In the genomic region with DNA sequence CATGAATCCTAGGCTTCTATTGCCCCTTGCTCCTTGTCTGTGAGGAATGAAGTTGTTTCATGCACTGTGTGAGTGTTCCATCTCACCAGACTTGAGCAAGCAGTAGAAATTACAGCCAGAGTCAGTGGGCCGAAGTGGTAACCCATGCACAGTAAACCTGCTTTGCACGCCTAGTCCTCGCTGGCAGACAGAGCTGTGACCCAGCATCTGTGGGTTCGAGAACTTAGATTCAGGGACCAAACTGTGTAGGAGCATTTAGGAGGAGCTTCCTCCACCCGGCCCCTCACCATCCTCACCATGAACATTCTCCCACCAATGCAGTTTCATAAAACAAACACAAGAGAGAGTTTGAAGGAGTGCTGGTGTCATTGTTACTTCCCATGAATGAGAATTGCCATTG, we compare ENCODE assay signal across 22 cellular contexts. TPM values are rescaled to one million over a fixed set of nuclear protein-coding genes. Genes with fewer than 3 reads are reported as not detected.
DNase-seq lines count a peak whose midpoint lies in the region; ATAC-seq, FAIRE-seq and TF ChIP-seq lines count a peak whose summit lies in the region.
"Had no signal": no experiment of that assay in that cellular context is flagged by ENCODE, and none has a peak within 500 bp of the region (broad histone marks: within the 10 kb centered on the region; RNA-seq: fewer than 3 reads in every experiment).

No MANE protein-coding gene starts in this region.

- H3K79me1 ChIP-seq in H1 (ENCODE audit: low read depth, low read length) (no peaks in the 10 kb centered on the region), neuronal stem cell (ENCODE audit: low read depth, low read length) (no peaks in the 10 kb centered on the region)

- H4K91ac ChIP-seq in H1 (replicated peaks; ENCODE audit: insufficient read length, low read length) (no peak overlapping the region), neuronal stem cell (ENCODE audit: low read depth, low read length, poor library complexity) (no peak overlapping the region)

- no peak for TF ChIP-seq RAD21 in H1 (IDR thresholded peaks at IDR 0.05 in 1 of 2, conservative IDR thresholded peaks at IDR 0.05 in 1 of 2; ENCODE audit: low read depth in 2 of 2, low read length in 2 of 2)

- no peaks in the 10 kb centered on the region for H3K36me3 ChIP-seq in H1 (ENCODE audit: control insufficient read depth in 2 of 4, insufficient read depth in 4 of 4, low read length in 3 of 4)
- H3K36me3 ChIP-seq in neuronal stem cell (replicated peaks in 1 of 2; ENCODE audit: control insufficient read depth in 2 of 2, insufficient read depth in 2 of 2, low read length in 2 of 2), result peaks cover 0 to 2% of the 10 kb centered on the region in 2 donors

- H3K4me3 Mint-ChIP-seq in glutamatergic neuron (ENCODE audit: unreplicated experiment), result no peak overlapping the region
- H3K4me3 Mint-ChIP-seq: CD4-positive, CD25-positive, alpha-beta regulatory T cell; CD8-positive, alpha-beta T cell had no signal

- H2AFZ ChIP-seq in H1 (ENCODE audit: low read length) (peak overlapping the region; percentile 74; the same call in 1 of the 2 replicates), neuronal stem cell (ENCODE audit: low read length) (no peak overlapping the region)

- no peak overlapping the region for H2BK20ac ChIP-seq in H1 (ENCODE audit: low read length)

- H3K4me1 ChIP-seq in H1 (replicated peaks in 1 of 4; ENCODE audit: control insufficient read depth in 3 of 4, insufficient read depth in 4 of 4, low read length in 3 of 4), result peaks cover 0 to 11% (median 5%) of the 10 kb centered on the region in 4 experiments; a peak in 5 of 7 replicates
- H3K4me1 ChIP-seq in neuronal stem cell (ENCODE audit: control insufficient read depth in 2 of 2, insufficient read depth in 1 of 2, low read depth in 1 of 2, low read length in 2 of 2), result peaks cover 0 to 5% of the 10 kb centered on the region in 2 donors
- H3K4me1 ChIP-seq: Caco-2 had no signal

- H3K14ac ChIP-seq in H1 (ENCODE audit: insufficient read length) (no peak overlapping the region), neuronal stem cell (ENCODE audit: low read length) (peak overlapping the region; percentile 47)

- peaks cover 0 to 5% of the 10 kb centered on the region in 2 experiments for H4K20me1 ChIP-seq in H1 (replicated peaks in 1 of 2; ENCODE audit: control insufficient read depth in 1 of 2, insufficient read depth in 2 of 2, low read length in 2 of 2)

- FAIRE-seq in H1 (lab: Jason Lieb, UNC), result no peak
- FAIRE-seq: G401.6, GM12892 had no signal

- POLR2A ChIA-PET in H1 (lab: Charles Lee; ENCODE audit: partially characterized antibody), result no interaction called here

- no peak overlapping the region for H4K5ac ChIP-seq in H1 (ENCODE audit: insufficient read length, low read depth, low read length)

- H3K4ac ChIP-seq in H1 (replicated peaks; ENCODE audit: insufficient read length, low read depth, low read length) (no peak overlapping the region), neuronal stem cell (ENCODE audit: low read length) (no peak overlapping the region)

- H3K4me2 ChIP-seq in H1 (ENCODE audit: insufficient read depth in 1 of 2, low read depth in 2 of 2, low read length in 2 of 2), result no peak overlapping the region
- H3K4me2 ChIP-seq in neuronal stem cell (ENCODE audit: insufficient read depth, low read length, poor library complexity, severe bottlenecking), result no peak overlapping the region

- no peak overlapping the region for H3K18ac ChIP-seq in H1 (ENCODE audit: extremely low read depth, low read length)
- no peak overlapping the region for H3K18ac ChIP-seq in neuronal stem cell (ENCODE audit: low read length)

- ATAC-seq in left ventricle myocardium superior, result no peak
- ATAC-seq: CD8-positive, alpha-beta T cell had no signal

- CTCF ChIA-PET in H1 (lab: Charles Lee; ENCODE audit: partially characterized antibody), result interaction anchor here (1.0 to 4.8 kb wide), 3 partner anchors 9 to 98 kb away, joined by 3 to 23 read pairs (median 3); no protein-coding TSS in a partner anchor

- H2BK12ac ChIP-seq in H1 (ENCODE audit: low read depth, low read length) (no peak overlapping the region), neuronal stem cell (ENCODE audit: low read length) (no peak overlapping the region)

- no peak overlapping the region for H2BK120ac ChIP-seq in H1 (replicated peaks; ENCODE audit: low read depth, low read length)
- no peak overlapping the region for H2BK120ac ChIP-seq in neuronal stem cell (ENCODE audit: low read depth, low read length)

- H4K8ac ChIP-seq in H1 (ENCODE audit: extremely low read depth, insufficient read depth, low read length) (no peak overlapping the region), neuronal stem cell (ENCODE audit: low read depth, low read length) (no peak overlapping the region)

- 91% methylated on average over 5 of the region's 5 CpGs; no CpG with 5 or more reads in 1 of the 2 experiments for WGBS in H1 (ENCODE audit: extremely low coverage in 1 of 2, insufficient coverage in 1 of 2, insufficient read length in 1 of 2, insufficient replicate concordance in 2 of 2, low coverage in 1 of 2, low lambda C conversion rate in 2 of 2, missing lambda C conversion rate in 1 of 2), 2 experiments
- WGBS in neuronal stem cell (ENCODE audit: extremely low coverage in 2 of 2, insufficient read length in 2 of 2, insufficient replicate concordance in 1 of 2), 2 donors, result no CpG with 5 or more reads among the region's 5 CpGs

- H3K56ac ChIP-seq in H1 (replicated peaks; ENCODE audit: insufficient read length, low read depth, low read length), result no peak overlapping the region

- DNase-seq in cardiac septum (ENCODE audit: low spot score) (peak; percentile 33), left ventricle myocardium superior (no peak), H1 (ENCODE audit: low read depth in 1 of 2, low spot score in 2 of 2) (no peak), neuronal stem cell (ENCODE audit: low spot score) (no peak), C1 segment of cervical spinal cord (lab: John Stamatoyannopoulos, UW) (no peak), glutamatergic neuron (no peak)
- DNase-seq in stimulated activated CD8-positive, alpha-beta memory T cell treated with anti-CD3 and anti-CD28 coated beads, Interleukin-4, amount 100 ng/mL, for 48 hours, result peak; percentile 1
- no peak for DNase-seq in activated naive CD4-positive, alpha-beta T cell treated with Interleukin-2 at 50 U/mL for 16 hours
- DNase-seq: Caco-2; CD4-positive, CD25-positive, alpha-beta regulatory T cell; DMS153; DND-41; GOT3; H7; HCEC 1CT had no signal

- peaks cover 6% of the 10 kb centered on the region for H3K9me3 Mint-ChIP-seq in glutamatergic neuron (ENCODE audit: unreplicated experiment)

- H2AK5ac ChIP-seq in H1 (ENCODE audit: low read depth, low read length), result no peak overlapping the region
- H2AK5ac ChIP-seq in neuronal stem cell (ENCODE audit: low read depth, low read length), result no peak overlapping the region

- H3K27ac ChIP-seq in H1 (ENCODE audit: low read depth, low read length) (no peak overlapping the region), neuronal stem cell (replicated peaks; ENCODE audit: low read length) (no peak overlapping the region)
- H3K27ac ChIP-seq: C4-2B had no signal

- H3K27me3 ChIP-seq in H1 (replicated peaks in 1 of 4; ENCODE audit: control insufficient read depth in 3 of 4, extremely low read depth in 1 of 4, insufficient read depth in 3 of 4, low read length in 3 of 4) (no peaks in the 10 kb centered on the region), neuronal stem cell (ENCODE audit: control insufficient read depth in 3 of 3, insufficient read depth in 3 of 3, low read depth in 1 of 3, low read length in 3 of 3) (no peaks in the 10 kb centered on the region)

- no peaks in the 10 kb centered on the region for H3K79me2 ChIP-seq in H1 (ENCODE audit: control insufficient read depth in 1 of 2, insufficient read depth in 2 of 2, low read length in 2 of 2)

- no peak for TF ChIP-seq POLR2A in H1 (IDR thresholded peaks at IDR 0.05; ENCODE audit: control extremely low read depth in 1 of 2, low read depth in 2 of 2, low read length in 2 of 2)

- intact Hi-C loops in cardiac septum (cut with DNase I), result no loop called here
- intact Hi-C loops in left ventricle myocardium superior (cut with micrococcal nuclease), result no loop called here

- peaks cover 16% of the 10 kb centered on the region for H3K36me3 Mint-ChIP-seq in glutamatergic neuron (ENCODE audit: unreplicated experiment)
- H3K36me3 Mint-ChIP-seq: CD8-positive, alpha-beta T cell had no signal

- H3K9ac ChIP-seq in H1 (replicated peaks in 1 of 4; ENCODE audit: extremely low read depth in 1 of 4, low read depth in 3 of 4, low read length in 3 of 4) (no peak overlapping the region), neuronal stem cell (ENCODE audit: low read depth, low read length, poor library complexity) (no peak overlapping the region)

- H3K27ac Mint-ChIP-seq in glutamatergic neuron (ENCODE audit: unreplicated experiment), result no peak overlapping the region
- H3K27ac Mint-ChIP-seq: CD4-positive, CD25-positive, alpha-beta regulatory T cell; CD8-positive, alpha-beta T cell had no signal

- H2BK5ac ChIP-seq in H1 (ENCODE audit: low read depth, low read length) (no peak overlapping the region), neuronal stem cell (ENCODE audit: low read length) (no peak overlapping the region)

- TF ChIP-seq EP300 in H1 (IDR thresholded peaks at IDR 0.05; ENCODE audit: borderline replicate concordance in 1 of 2, low read depth in 2 of 2, low read length in 2 of 2), result no peak

- H3K9me3 ChIP-seq in H1 (ENCODE audit: insufficient read depth in 2 of 2, low read depth in 1 of 2, low read length in 1 of 2) (no peaks in the 10 kb centered on the region), neuronal stem cell (replicated peaks in 1 of 2; ENCODE audit: control insufficient read depth in 2 of 2, insufficient read depth in 1 of 2, low read depth in 1 of 2, low read length in 2 of 2) (peaks cover 0 to 11% of the 10 kb centered on the region in 2 donors)
- H3K9me3 ChIP-seq: Caco-2 had no signal

- H3K23ac ChIP-seq in H1 (ENCODE audit: insufficient read length) (no peak overlapping the region), neuronal stem cell (ENCODE audit: low read depth, low read length, poor library complexity) (no peak overlapping the region)

- H3K23me2 ChIP-seq in H1 (ENCODE audit: low read depth, low read length), result peaks cover 9% of the 10 kb centered on the region; the same call in 1 of the 2 replicates

- H3K4me3 ChIP-seq in H1 (ENCODE audit: extremely low read depth in 1 of 4, insufficient read depth in 2 of 4, low read depth in 3 of 4, low read length in 4 of 4), result no peak overlapping the region; a peak in 1 of 8 replicates
- H3K4me3 ChIP-seq in neuronal stem cell (ENCODE audit: low read length in 2 of 2), result no peak overlapping the region

- H3K4me1 Mint-ChIP-seq in glutamatergic neuron (ENCODE audit: low read depth, unreplicated experiment), result no peaks in the 10 kb centered on the region
- H3K4me1 Mint-ChIP-seq: CD4-positive, CD25-positive, alpha-beta regulatory T cell had no signal

- no peak for TF ChIP-seq CTCF in H1 (IDR thresholded peaks at IDR 0.05; ENCODE audit: control extremely low read depth in 1 of 3, insufficient read depth in 1 of 3, low read depth in 1 of 3, low read length in 3 of 3)
- no peak for TF ChIP-seq CTCF in glutamatergic neuron (IDR thresholded peaks at IDR 0.05; ENCODE audit: partially characterized antibody, unreplicated experiment)

- H3K27me3 Mint-ChIP-seq in glutamatergic neuron (ENCODE audit: unreplicated experiment), result peaks cover 2% of the 10 kb centered on the region
- H3K27me3 Mint-ChIP-seq: CD4-positive, CD25-positive, alpha-beta regulatory T cell had no signal

- H2BK15ac ChIP-seq in H1 (ENCODE audit: low read length) (no peak overlapping the region), neuronal stem cell (ENCODE audit: low read length) (no peak overlapping the region)

RNA-seq across cellular contexts. Expression of a gene that starts 21.6 kb away (rescaled TPM):
- total RNA-seq in cardiac septum (not detected), left ventricle myocardium superior (not detected), glutamatergic neuron (ENCODE audit: unreplicated experiment) (not detected)
- total RNA-seq in H1 (2021; fragmentation: NEBNext Ultra II Directional; extraction: Animal tissue kit (Norgen Biotek cat#: 25700)), result not detected in 2 replicates
- not detected in 2 replicates for polyA plus RNA-seq in H1 (2011; rRNA removed)
- not detected for polyA plus RNA-seq in H1 (2011; cell fraction: cytosol; rRNA removed)
- polyA plus RNA-seq in H1 (2011; cell fraction: nucleus; rRNA removed), result not detected
- not detected in 4 replicates for polyA plus RNA-seq in H1 (2012, experiment 1 of 2)
- polyA plus RNA-seq in H1 (2012, experiment 2 of 2), result not detected
- polyA plus RNA-seq in H1 (2013, experiment 1 of 2), result not detected
- not detected for polyA plus RNA-seq in H1 (2013, experiment 2 of 2)
- polyA minus RNA-seq in H1 (2011; rRNA and poly(A)+ RNA removed), result not detected in 2 replicates
- polyA minus RNA-seq in H1 (2011; cell fraction: cytosol; rRNA and poly(A)+ RNA removed), result not detected
- not detected for polyA minus RNA-seq in H1 (2011; cell fraction: nucleus; rRNA and poly(A)+ RNA removed)
- not detected for polyA plus RNA-seq in neuronal stem cell (2013, experiment 1 of 2)
- not detected for polyA plus RNA-seq in neuronal stem cell (2013, experiment 2 of 2)
- total RNA-seq: A172; A673; Caco-2; CD4-positive, CD25-positive, alpha-beta regulatory T cell; CD8-positive, alpha-beta T cell; H7 had no signal
- polyA plus RNA-seq: BJ; CD4-positive, CD25-positive, alpha-beta regulatory T cell had no signal

Comparison
In these comparisons a context has a peak if more than half of its experiments do, and no peak if none do; other contexts are left out.
1. DNase-seq: peak in cardiac septum (single experiment) and stimulated activated CD8-positive, alpha-beta memory T cell treated with anti-CD3 and anti-CD28 coated beads, Interleukin-4, amount 100 ng/mL, for 48 hours (single experiment); none in left ventricle myocardium superior (single experiment), H1 (0 of 2), neuronal stem cell (single experiment), C1 segment of cervical spinal cord (0 of 14), activated naive CD4-positive, alpha-beta T cell treated with Interleukin-2 at 50 U/mL for 16 hours (single experiment) and glutamatergic neuron (single experiment).